Comparison of ENCODE assay signal across 10 cellular contexts in genomic region chr4:168711197-168712120, GRCh38.
DNase-seq lines count a peak whose midpoint lies in the region; TF ChIP-seq lines count a peak whose summit lies in the region.
"Had no signal": no experiment of that assay in that cellular context is flagged by ENCODE, and none has a peak within 500 bp of the region (broad histone marks: within the 10 kb centered on the region; RNA-seq: fewer than 3 reads in every experiment).

No MANE protein-coding gene starts in this region.

- H3K27me3 Mint-ChIP-seq in nephron progenitor cell (ENCODE audit: low read depth, poor library complexity): no peaks in the 10 kb centered on the region

- no peaks in the 10 kb centered on the region for H3K36me3 ChIP-seq in mesendoderm (ENCODE audit: control insufficient read depth, insufficient read depth, low read length)

- no peak for TF ChIP-seq CTCF in AG09309 (IDR thresholded peaks at IDR 0.05; ENCODE audit: control insufficient read depth, insufficient read depth, low read depth, low read length, missing control alignments)
- no peak for TF ChIP-seq CTCF in coronary artery (IDR thresholded peaks at IDR 0.05)
- no peak for TF ChIP-seq CTCF in nephron progenitor cell (IDR thresholded peaks at IDR 0.05)
- no peak for TF ChIP-seq CTCF in GM13976 (IDR thresholded peaks at IDR 0.05; ENCODE audit: borderline replicate concordance, control extremely low read depth, extremely low read depth, insufficient read depth, missing control alignments)

- H3K79me2 ChIP-seq in mesendoderm (ENCODE audit: control insufficient read depth, insufficient read depth, low read length): no peaks in the 10 kb centered on the region

- H3K4ac ChIP-seq in mesendoderm (ENCODE audit: low read depth, low read length): no peak overlapping the region

- no peaks in the 10 kb centered on the region for H3K27me3 ChIP-seq in mesendoderm (ENCODE audit: insufficient read depth, low read length, poor library complexity)

- H3K4me2 ChIP-seq in mesendoderm (ENCODE audit: low read length): no peak overlapping the region

- H3K4me3 ChIP-seq in AG09309 (ENCODE audit: control insufficient read depth, low read depth, low read length): no peak overlapping the region
- H3K4me3 ChIP-seq in coronary artery: peak overlapping the region; percentile 7
- H3K4me3 ChIP-seq in mesendoderm (ENCODE audit: low read length): no peak overlapping the region

- no peak overlapping the region for H2BK120ac ChIP-seq in mesendoderm (ENCODE audit: low read depth, low read length)

- H4K5ac ChIP-seq in mesendoderm (ENCODE audit: low read length): no peak overlapping the region

- H3K27ac ChIP-seq in coronary artery: peak overlapping the region; percentile 80 to 82
- H3K27ac ChIP-seq in mesendoderm (ENCODE audit: low read depth, low read length): no peak overlapping the region

- WGBS in mesendoderm (ENCODE audit: extremely low coverage, insufficient coverage, low lambda C conversion rate): no CpG with 5 or more reads among the region's 11 CpGs

- in situ Hi-C loops in GM13976 (cut with MboI; ENCODE audit: low sequenced_read_pairs, unreplicated experiment): no loop called here

- no peaks in the 10 kb centered on the region for H3K79me1 ChIP-seq in mesendoderm (ENCODE audit: low read length)

- peaks cover 43% of the 10 kb centered on the region for H3K4me1 Mint-ChIP-seq in nephron progenitor cell

- no peak overlapping the region for H3K23ac ChIP-seq in mesendoderm (ENCODE audit: low read length)

- H3K9ac ChIP-seq in mesendoderm (ENCODE audit: low read length): no peak overlapping the region

- no peaks in the 10 kb centered on the region for H3K4me1 ChIP-seq in mesendoderm (ENCODE audit: control insufficient read depth, low read depth, low read length)

- no peak overlapping the region for H2BK15ac ChIP-seq in mesendoderm (replicated peaks; ENCODE audit: low read depth)

- peak overlapping the region; percentile 65 for H3K27ac Mint-ChIP-seq in nephron progenitor cell
- H3K27ac Mint-ChIP-seq: activated CD8-positive, alpha-beta memory T cell treated with anti-CD3 and anti-CD28 coated beads, Interleukin-2, amount 10 ng/mL, durations not matched to agents 7 days and 5 days; progenitor cell of endocrine pancreas had no signal

- H2AK5ac ChIP-seq in mesendoderm (ENCODE audit: low read length): no peak overlapping the region

- no peak overlapping the region for H3K56ac ChIP-seq in mesendoderm (ENCODE audit: low read length)

- no peak overlapping the region for H2BK5ac ChIP-seq in mesendoderm (ENCODE audit: low read length)

- H4K8ac ChIP-seq in mesendoderm (ENCODE audit: low read depth, low read length): no peak overlapping the region

- peak overlapping the region; percentile 19 for H3K4me3 Mint-ChIP-seq in nephron progenitor cell
- H3K4me3 Mint-ChIP-seq: activated CD8-positive, alpha-beta memory T cell treated with anti-CD3 and anti-CD28 coated beads, Interleukin-2, amount 10 ng/mL, durations not matched to agents 7 days and 5 days had no signal

- DNase-seq in AG09309 (ENCODE audit: low read depth) (peak; percentile 78), HCEC 1CT (peak; percentile 56), coronary artery (ENCODE audit: low spot score) (no peak), nephron progenitor cell (peak; percentile 21), GM13976 (ENCODE audit: low spot score) (no peak), KG1 (lab: John Stamatoyannopoulos, UW) (no peak), COLO829 (ENCODE audit: low spot score) (no peak), mesendoderm (no peak)
- DNase-seq: activated CD8-positive, alpha-beta memory T cell treated with anti-CD3 and anti-CD28 coated beads, Interleukin-2, amount 10 ng/mL, durations not matched to agents 7 days and 5 days had no signal

- H3K36me3 Mint-ChIP-seq in nephron progenitor cell (ENCODE audit: low read depth): peaks cover 36% of the 10 kb centered on the region
- H3K36me3 Mint-ChIP-seq: activated CD8-positive, alpha-beta memory T cell treated with anti-CD3 and anti-CD28 coated beads, Interleukin-2, amount 10 ng/mL, durations not matched to agents 7 days and 5 days had no signal

- no peak overlapping the region for H3K18ac ChIP-seq in mesendoderm (ENCODE audit: low read length)

- no peaks in the 10 kb centered on the region for H3K9me3 Mint-ChIP-seq in nephron progenitor cell

Comparison
In these comparisons a context has a peak if more than half of its experiments do, and no peak if none do; other contexts are left out.
1. DNase-seq: peak in AG09309 (single experiment), HCEC 1CT (single experiment) and nephron progenitor cell (single experiment); none in coronary artery (single experiment), GM13976 (single experiment), KG1 (single experiment), COLO829 (single experiment) and mesendoderm (single experiment).